In genomic region chr1:87953732-87954344, GRCh38 we compare ENCODE assay signal across 8 cellular contexts.
DNase-seq lines count a peak whose midpoint lies in the region; ATAC-seq and TF ChIP-seq lines count a peak whose summit lies in the region.

No MANE protein-coding gene starts in this region.

- no peak overlapping the region for H3K4me3 Mint-ChIP-seq in activated CD4-positive, alpha-beta T cell treated with anti-CD3 and anti-CD28 coated beads, Interleukin-2, amount 10 ng/mL, durations not matched to agents 24 days and 14 days

- no peaks in the 10 kb centered on the region for H3K36me3 ChIP-seq in lung (ENCODE audit: control insufficient read depth in 2 of 2, insufficient read depth in 2 of 2, low read length in 2 of 2)

- WGBS in lung, 2 donors: 7 to 14% methylated on average over 3 of the region's 3 CpGs

- no peaks in the 10 kb centered on the region for H3K36me3 Mint-ChIP-seq in activated CD4-positive, alpha-beta T cell treated with anti-CD3 and anti-CD28 coated beads, Interleukin-2, amount 10 ng/mL, durations not matched to agents 24 days and 14 days (ENCODE audit: low read depth)

- H3K27ac ChIP-seq in lung (ENCODE audit: low read depth in 1 of 2, low read length in 1 of 2): no peak overlapping the region

- intact Hi-C loops in activated CD4-positive, alpha-beta T cell treated with anti-CD3 and anti-CD28 coated beads, Interleukin-2, amount 10 ng/mL, durations not matched to agents 24 days and 14 days (cut with micrococcal nuclease): loop anchor here (1.0 to 2.0 kb wide), 2 partner anchors 661 to 821 kb away; no protein-coding TSS in a partner anchor

- no peak overlapping the region for H3K4me3 ChIP-seq in lung

- H3K27me3 Mint-ChIP-seq in activated CD4-positive, alpha-beta T cell treated with anti-CD3 and anti-CD28 coated beads, Interleukin-2, amount 10 ng/mL, durations not matched to agents 24 days and 14 days: peaks cover 6% of the 10 kb centered on the region

- in situ Hi-C loops in ACHN (cut with HindIII; ENCODE audit: low pct_ligation_motif_present, low pct_unique_long_range_greater_than_20kb, low sequenced_read_pairs): no loop called here

- no peak overlapping the region for H3K27ac Mint-ChIP-seq in activated CD4-positive, alpha-beta T cell treated with anti-CD3 and anti-CD28 coated beads, Interleukin-2, amount 10 ng/mL, durations not matched to agents 24 days and 14 days

- H3K27me3 ChIP-seq in lung (ENCODE audit: control insufficient read depth, insufficient read depth): no peaks in the 10 kb centered on the region

- H3K9me3 Mint-ChIP-seq in activated CD4-positive, alpha-beta T cell treated with anti-CD3 and anti-CD28 coated beads, Interleukin-2, amount 10 ng/mL, durations not matched to agents 24 days and 14 days: no peaks in the 10 kb centered on the region

- peak; percentile 60 for TF ChIP-seq CTCF in lung (IDR thresholded peaks at IDR 0.05; ENCODE audit: control extremely low read depth, extremely low read depth)

- H3K9me3 ChIP-seq in lung (ENCODE audit: control insufficient read depth in 2 of 2, insufficient read depth in 1 of 2, low read length in 1 of 2): no peaks in the 10 kb centered on the region

- DNase-seq in ACHN (peak; percentile 72), NCI-H446 treated with DMSO at 0.1 percent for 48 hours (lab: John Stamatoyannopoulos, UW) (peak; percentile 82), dedifferentiated amniotic fluid mesenchymal stem cell (ENCODE audit: extremely low spot score) (peak; percentile 72), lung (ENCODE audit: low spot score) (peak; percentile 61)
- peak; percentile 83 for DNase-seq in activated CD4-positive, alpha-beta T cell treated with anti-CD3 and anti-CD28 coated beads, Interleukin-2, amount 10 ng/mL, durations not matched to agents 24 days and 14 days
- peak; percentile 11 to 18 for DNase-seq in stimulated activated CD8-positive, alpha-beta memory T cell treated with anti-CD3 and anti-CD28 coated beads, Interleukin-15, amount 100 ng/mL, for 4 hours (ENCODE audit: low read depth in 2 of 2)

- ATAC-seq in GM18861 (IDR thresholded peaks at IDR 0.05; ENCODE audit: unreplicated experiment) (peak; percentile 64), HG03196 (IDR thresholded peaks at IDR 0.05; ENCODE audit: unreplicated experiment) (peak; percentile 69), lung (ENCODE audit: insufficient read depth, low FRiP score) (peak; percentile 74)

- peaks cover 0 to 2% of the 10 kb centered on the region in 2 donors for H3K4me1 ChIP-seq in lung (ENCODE audit: control insufficient read depth in 2 of 2, insufficient read depth in 2 of 2, low read length in 2 of 2)

- no peaks in the 10 kb centered on the region for H3K4me1 Mint-ChIP-seq in activated CD4-positive, alpha-beta T cell treated with anti-CD3 and anti-CD28 coated beads, Interleukin-2, amount 10 ng/mL, durations not matched to agents 24 days and 14 days

Comparison
In these comparisons a context has a peak if more than half of its experiments do, and no peak if none do; other contexts are left out.
1. DNase-seq: peak in every context shown above with its lines; median percentile 83 in activated CD4-positive, alpha-beta T cell treated with anti-CD3 and anti-CD28 coated beads, Interleukin-2, amount 10 ng/mL, durations not matched to agents 24 days and 14 days; 82 in NCI-H446 treated with DMSO at 0.1 percent for 48 hours; 72 in ACHN; 72 in dedifferentiated amniotic fluid mesenchymal stem cell; 61 in lung; 14 in stimulated activated CD8-positive, alpha-beta memory T cell treated with anti-CD3 and anti-CD28 coated beads, Interleukin-15, amount 100 ng/mL, for 4 hours.